1 cellular context compared by ENCODE assay signal in genomic region chr16:84303516-84303915, GRCh38.
TF ChIP-seq lines count a peak whose summit lies in the region.

No MANE protein-coding gene starts in this region.

TF ChIP-seq in SK-N-SH, 30 proteins besides CTCF, POLR2A, EP300 and RAD21 (continued from another document):
- TF ChIP-seq IRF3 (IDR thresholded peaks at IDR 0.05; ENCODE audit: low read depth, low read length) (no peak), EZH2phosphoT487 (IDR thresholded peaks at IDR 0.05; ENCODE audit: borderline replicate concordance, low read depth) (no peak), GATA2 (CRISPR knock-in tag; IDR thresholded peaks at IDR 0.05) (no peak), RCOR1 (IDR thresholded peaks at IDR 0.05; ENCODE audit: low read length) (no peak), SIN3A (IDR thresholded peaks at IDR 0.05; ENCODE audit: borderline replicate concordance, low read depth, low read length) (no peak), TEAD4 (IDR thresholded peaks at IDR 0.05; ENCODE audit: borderline replicate concordance, insufficient read depth) (no peak), NFIC (IDR thresholded peaks at IDR 0.05; ENCODE audit: borderline replicate concordance) (no peak), GABPA (IDR thresholded peaks at IDR 0.05; ENCODE audit: low read depth) (no peak), FOXJ3 (CRISPR knock-in tag; IDR thresholded peaks at IDR 0.05) (no peak), PBX3 (IDR thresholded peaks at IDR 0.05) (no peak), MEF2A (IDR thresholded peaks at IDR 0.05; ENCODE audit: borderline replicate concordance, low read depth) (no peak), CHD2 (IDR thresholded peaks at IDR 0.05; ENCODE audit: low read length, partially characterized antibody) (no peak)
